Comparison of ENCODE assay signal across 14 cellular contexts in the genomic region with DNA sequence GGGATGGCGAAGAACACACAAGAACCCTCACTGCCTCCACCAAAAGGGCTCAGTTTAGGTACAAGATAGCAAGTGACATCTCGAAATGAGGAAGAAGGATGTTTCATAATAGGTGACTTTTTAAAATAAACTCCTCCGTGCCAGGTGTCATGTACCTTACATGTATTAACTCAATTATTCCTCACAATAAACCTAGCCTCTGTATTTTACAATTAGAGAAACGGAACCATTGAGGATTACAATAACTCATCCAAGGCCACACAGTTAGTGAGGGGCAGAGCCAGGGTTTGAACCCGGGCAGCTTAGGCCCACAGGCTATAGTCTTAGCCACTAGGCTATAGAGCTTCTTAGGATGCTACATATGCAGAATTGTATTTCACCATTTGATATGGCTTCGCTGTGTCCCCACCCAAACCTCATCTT. TPM values are rescaled to one million over a fixed set of nuclear protein-coding genes. Genes with fewer than 3 reads are reported as not detected.
DNase-seq lines count a peak whose midpoint lies in the region; ATAC-seq and TF ChIP-seq lines count a peak whose summit lies in the region.
"Had no signal": no experiment of that assay in that cellular context is flagged by ENCODE, and none has a peak within 500 bp of the region (broad histone marks: within the 10 kb centered on the region; RNA-seq: fewer than 3 reads in every experiment).

No MANE protein-coding gene starts in this region.

- TF ChIP-seq POLR2A in HCT116 (IDR thresholded peaks at IDR 0.05; ENCODE audit: borderline replicate concordance, extremely low read depth, insufficient read depth, insufficient read length) (no peak), thyroid gland (IDR thresholded peaks at IDR 0.05) (no peak)

- H3K9me2 ChIP-seq in HCT116 (ENCODE audit: insufficient read depth): no peaks in the 10 kb centered on the region

- peak overlapping the region; percentile 80 for H3K4me3 ChIP-seq in AG04449 (ENCODE audit: low read depth, low read length)
- H3K4me3 ChIP-seq in HCT116 (replicated peaks in 1 of 2; ENCODE audit: low read depth in 1 of 2, low read length in 2 of 2): no peak overlapping the region
- peak overlapping the region; percentile 76 for H3K4me3 ChIP-seq in adipocyte (ENCODE audit: low read length)
- H3K4me3 ChIP-seq in iPS-18c (ENCODE audit: insufficient read depth, low read depth, low read length): peak overlapping the region; percentile 74
- no peak overlapping the region for H3K4me3 ChIP-seq in thyroid gland (replicated peaks in 1 of 3)
- H3K4me3 ChIP-seq: BLaER1, left lung, SK-N-MC had no signal

- RAD21 ChIA-PET in HCT116 (lab: Charles Lee; ENCODE audit: low non-redundant PET in 1 of 2, low total read pairs in 2 of 2, uncharacterized antibody in 2 of 2, unreplicated experiment in 2 of 2): no interaction called here

- POLR2A ChIA-PET in AG04449 (lab: Yijun Ruan, JAX) (interaction anchor here (2.0 kb wide), 1 partner anchor 23 kb away, joined by 10 read pairs; no protein-coding TSS in a partner anchor), HCT116 (lab: Charles Lee) (no interaction called here)

- H2AFZ ChIP-seq in HCT116 (ENCODE audit: low read depth, low read length, poor library complexity, severe bottlenecking): no peak overlapping the region

- H3K9ac ChIP-seq in HCT116 (ENCODE audit: low read length): no peak overlapping the region
- H3K9ac ChIP-seq in adipocyte (ENCODE audit: low read length): peak overlapping the region; percentile 67
- H3K9ac ChIP-seq: BLaER1 had no signal

- H3K36me3 ChIP-seq in HCT116 (ENCODE audit: control insufficient read depth in 1 of 2, insufficient read depth in 2 of 2, low read length in 2 of 2): no peaks in the 10 kb centered on the region
- no peaks in the 10 kb centered on the region for H3K36me3 ChIP-seq in adipocyte (ENCODE audit: control insufficient read depth, insufficient read depth, low read length, severe bottlenecking)
- no peaks in the 10 kb centered on the region for H3K36me3 ChIP-seq in thyroid gland
- H3K36me3 ChIP-seq: BLaER1, left lung had no signal

- TF ChIP-seq CTCF in AG04449 (IDR thresholded peaks at IDR 0.05; ENCODE audit: insufficient read depth, low read length, missing control alignments): no peak
- no peak for TF ChIP-seq CTCF in HCT116 (IDR thresholded peaks at IDR 0.05 in 2 of 3, conservative IDR thresholded peaks at IDR 0.05 in 1 of 3; ENCODE audit: borderline replicate concordance in 1 of 3, insufficient read depth in 1 of 3, low read depth in 2 of 3, low read length in 2 of 3)
- no peak for TF ChIP-seq CTCF in thyroid gland (IDR thresholded peaks at IDR 0.05)

- H3K9me3 ChIP-seq in HCT116 (ENCODE audit: control insufficient read depth in 1 of 2, insufficient read depth in 1 of 2, low read depth in 1 of 2, low read length in 2 of 2) (no peaks in the 10 kb centered on the region), adipocyte (ENCODE audit: control insufficient read depth, low read length) (no peaks in the 10 kb centered on the region), iPS-18c (ENCODE audit: control insufficient read depth, insufficient read depth, low read length) (no peaks in the 10 kb centered on the region), thyroid gland (no peaks in the 10 kb centered on the region)
- H3K9me3 ChIP-seq: left lung had no signal

- 58 to 92% methylated on average over 6 of the region's 6 CpGs for WGBS in thyroid gland, 2 donors

- no TSS peak for BruUV-seq in HCT116 (replicated peaks; lab: Mats Ljungman, UMichigan)

- CTCF ChIA-PET in AG04449 (lab: Yijun Ruan, JAX) (interaction anchor here (1.0 to 1.8 kb wide), 6 partner anchors 9 to 41 kb away, joined by 3 to 6 read pairs (median 5); no protein-coding TSS in a partner anchor), HCT116 (lab: Charles Lee) (no interaction called here)

- ATAC-seq in HCT116: peak; percentile 87
- ATAC-seq in HG02852 (IDR thresholded peaks at IDR 0.05; ENCODE audit: unreplicated experiment): no peak
- ATAC-seq in HG03565 (IDR thresholded peaks at IDR 0.05; ENCODE audit: unreplicated experiment): no peak

- DNase-seq in AG04449 (ENCODE audit: low read depth, low spot score) (no peak), HCT116 (ENCODE audit: low read depth, low spot score) (peak; percentile 27), adipocyte (ENCODE audit: low read depth) (no peak), thyroid gland (no peak)
- no peak for DNase-seq in activated naive CD4-positive, alpha-beta T cell treated with anti-CD3 and anti-CD28 coated beads, Interleukin-2, amount 50 U/mL, for 16 hours
- DNase-seq: stimulated activated CD4-positive, alpha-beta T cell treated with anti-CD3 and anti-CD28 coated beads, Interleukin-12 subunit alpha, Interleukin-12 subunit beta, amount 100 ng/mL, for 4 hours had no signal

- H3K4me1 ChIP-seq in HCT116 (ENCODE audit: control insufficient read depth in 1 of 2, insufficient read depth in 2 of 2, low read length in 2 of 2) (no peaks in the 10 kb centered on the region; a peak in 1 of 4 replicates), adipocyte (ENCODE audit: control insufficient read depth, insufficient read depth, low read length) (peaks cover 50% of the 10 kb centered on the region), thyroid gland (peaks cover 6% of the 10 kb centered on the region in 2 donors)
- H3K4me1 ChIP-seq: left lung had no signal

- intact Hi-C loops in HCT116 (cut with micrococcal nuclease): no loop called here
- intact Hi-C loops in thyroid gland (cut with DNase I): no loop called here

- no peak overlapping the region for H3K27ac ChIP-seq in HCT116 (ENCODE audit: low read depth, low read length)
- H3K27ac ChIP-seq in thyroid gland: no peak overlapping the region
- H3K27ac ChIP-seq: BLaER1, left lung, SK-N-MC had no signal

- H4K20me1 ChIP-seq in HCT116 (ENCODE audit: insufficient read depth): no peaks in the 10 kb centered on the region
- H4K20me1 ChIP-seq: BLaER1 had no signal

- H3K27me3 ChIP-seq in HCT116 (ENCODE audit: insufficient read depth, low read length) (peaks cover 31% of the 10 kb centered on the region), adipocyte (replicated peaks; ENCODE audit: control insufficient read depth, insufficient read depth, low read length) (no peaks in the 10 kb centered on the region), thyroid gland (no peaks in the 10 kb centered on the region)

- H3K4me2 ChIP-seq in HCT116 (ENCODE audit: low read length): no peak overlapping the region
- H3K4me2 ChIP-seq: BLaER1 had no signal

- no peak for TF ChIP-seq RAD21 in HCT116 (IDR thresholded peaks at IDR 0.05; ENCODE audit: low read depth)

- H3K79me2 ChIP-seq in HCT116 (ENCODE audit: insufficient read depth, low read length): no peaks in the 10 kb centered on the region

TF ChIP-seq in HCT116, 20 proteins besides CTCF, POLR2A, EP300 and RAD21:
- TF ChIP-seq, protein P1, sequence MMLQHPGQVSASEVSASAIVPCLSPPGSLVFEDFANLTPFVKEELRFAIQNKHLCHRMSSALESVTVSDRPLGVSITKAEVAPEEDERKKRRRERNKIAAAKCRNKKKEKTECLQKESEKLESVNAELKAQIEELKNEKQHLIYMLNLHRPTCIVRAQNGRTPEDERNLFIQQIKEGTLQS (IDR thresholded peaks at IDR 0.05): peak; percentile 89
- no peak for TF ChIP-seq SIN3A (IDR thresholded peaks at IDR 0.05; ENCODE audit: low read depth)

RNA-seq across cellular contexts. Expression of a gene that starts 1.0 kb away (rescaled TPM):
- total RNA-seq in HCT116 (2021; ENCODE audit: unreplicated experiment) (not detected), thyroid gland (10 to 100 TPM in 1 of 4 donors, 1 to 10 TPM in 3; 1.2 to 16.4 (median 4.3) TPM)
- not detected in 2 replicates for polyA plus RNA-seq in HCT116 (2012)
- total RNA-seq: activated T-helper 1 cell treated with anti-CD3 and anti-CD28 coated beads, Interleukin-12 subunit alpha, Interleukin-12 subunit beta, Interleukin-2, Interleukin-4 antibody, amounts not matched to agents 30 ng/mL and 10 ng/mL and 1 ng/mL, durations not matched to agents 14 hours and 24 hours and 36 hours; M059J had no signal

Comparison
In these comparisons a context has a peak if more than half of its experiments do, and no peak if none do; other contexts are left out.
1. H3K4me3 ChIP-seq: peak in AG04449 (single experiment), adipocyte (single experiment) and iPS-18c (single experiment); none in HCT116 (0 of 2) and thyroid gland (0 of 3).